Comparison of ENCODE assay signal across 9 cellular contexts in the genomic region with DNA sequence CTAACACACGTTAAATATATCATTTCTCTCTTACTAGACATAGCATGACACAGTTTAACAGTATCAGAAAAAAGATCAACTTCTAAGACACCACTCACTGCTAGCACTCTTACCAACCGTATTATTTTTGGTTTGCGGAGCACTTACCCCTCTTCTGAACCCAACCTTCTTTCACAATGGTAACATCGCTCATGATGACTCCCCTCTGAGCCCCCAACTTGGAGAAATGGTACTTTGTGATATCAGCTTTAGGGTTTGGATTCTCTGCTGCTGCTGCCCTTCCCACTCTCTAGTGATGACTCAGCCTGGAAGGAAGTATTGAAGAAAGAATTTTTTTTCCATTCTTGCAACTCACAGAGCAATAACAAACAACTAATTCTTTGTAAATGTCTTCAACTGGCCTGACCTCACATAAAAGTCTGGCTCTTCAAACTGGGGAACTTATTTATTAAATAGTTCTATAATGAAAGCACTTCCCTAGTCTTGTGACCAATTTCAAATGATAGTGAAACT. TPM values are rescaled to one million over a fixed set of nuclear protein-coding genes. Genes with fewer than 3 reads are reported as not detected.
DNase-seq lines count a peak whose midpoint lies in the region; ATAC-seq, FAIRE-seq and TF ChIP-seq lines count a peak whose summit lies in the region.
"Had no signal": no experiment of that assay in that cellular context is flagged by ENCODE, and none has a peak within 500 bp of the region (broad histone marks: within the 10 kb centered on the region; RNA-seq: fewer than 3 reads in every experiment).

No MANE protein-coding gene starts in this region.

- H3K27ac Mint-ChIP-seq in CD14-positive monocyte, result peak overlapping the region in 5 of 7 donors; percentile 15 to 90 (median 44)
- peak overlapping the region; percentile 69 for H3K27ac Mint-ChIP-seq in dendritic cell treated with granulocyte-macrophage colony-stimulating factor and Interleukin-4, amounts not matched to agents 40 ng/mL and 50 ng/mL, for 4 days
- peak overlapping the region; percentile 71 to 88 (median 82) for H3K27ac Mint-ChIP-seq in naive thymus-derived CD8-positive, alpha-beta T cell

- peaks cover 0 to 1% of the 10 kb centered on the region in 2 donors for H3K36me3 Mint-ChIP-seq in CD14-positive monocyte
- H3K36me3 Mint-ChIP-seq in dendritic cell treated with granulocyte-macrophage colony-stimulating factor and Interleukin-4, amounts not matched to agents 40 ng/mL and 50 ng/mL, for 4 days (ENCODE audit: low read depth), result no peaks in the 10 kb centered on the region
- peaks cover 0 to 6% (median 0%) of the 10 kb centered on the region in 3 donors for H3K36me3 Mint-ChIP-seq in naive thymus-derived CD8-positive, alpha-beta T cell

- TF ChIP-seq CTCF in CD14-positive monocyte (IDR thresholded peaks at IDR 0.05), result no peak

- peaks cover 0 to 2% (median 0%) of the 10 kb centered on the region in 7 donors for H3K9me3 Mint-ChIP-seq in CD14-positive monocyte
- no peaks in the 10 kb centered on the region for H3K9me3 Mint-ChIP-seq in dendritic cell treated with granulocyte-macrophage colony-stimulating factor and Interleukin-4, amounts not matched to agents 40 ng/mL and 50 ng/mL, for 4 days
- peaks cover 0 to 1% (median 0%) of the 10 kb centered on the region in 9 donors for H3K9me3 Mint-ChIP-seq in naive thymus-derived CD8-positive, alpha-beta T cell

- peak in 1 of 2 donors; percentile 47 for ATAC-seq in naive thymus-derived CD8-positive, alpha-beta T cell
- ATAC-seq in HG03175 (IDR thresholded peaks at IDR 0.05; ENCODE audit: unreplicated experiment), result no peak

- FAIRE-seq in GM12892 (lab: Jason Lieb, UNC), result no peak
- FAIRE-seq: GM18507 had no signal

- POLR2A ChIA-PET in naive thymus-derived CD8-positive, alpha-beta T cell (lab: Charles Lee), result no interaction called here

- DNase-seq in CD14-positive monocyte (ENCODE audit: low spot score) (no peak), RKO (ENCODE audit: low spot score) (peak; percentile 28), GM12892 (ENCODE audit: insufficient read length) (no peak), NCI-H345 (lab: John Stamatoyannopoulos, UW) (no peak), NCI-H2171 (lab: John Stamatoyannopoulos, UW) (no peak)
- DNase-seq in naive thymus-derived CD8-positive, alpha-beta T cell, result peak in 1 of 10 donors; percentile 4

- peaks cover 11% of the 10 kb centered on the region for H3K4me1 Mint-ChIP-seq in CD14-positive monocyte
- peaks cover 9% of the 10 kb centered on the region for H3K4me1 Mint-ChIP-seq in dendritic cell treated with granulocyte-macrophage colony-stimulating factor and Interleukin-4, amounts not matched to agents 40 ng/mL and 50 ng/mL, for 4 days (ENCODE audit: low read depth)
- peaks cover 10 to 72% (median 44%) of the 10 kb centered on the region in 4 donors for H3K4me1 Mint-ChIP-seq in naive thymus-derived CD8-positive, alpha-beta T cell

- intact Hi-C loops in CD14-positive monocyte (cut with micrococcal nuclease), result no loop called here
- intact Hi-C loops in dendritic cell treated with granulocyte-macrophage colony-stimulating factor and Interleukin-4, amounts not matched to agents 40 ng/mL and 50 ng/mL, for 4 days (cut with micrococcal nuclease), result loop anchor here (10.0 kb wide), 1 partner anchor 432 kb away; no protein-coding TSS in a partner anchor

- peaks cover 2 to 7% (median 2%) of the 10 kb centered on the region in 3 donors for H3K27me3 Mint-ChIP-seq in CD14-positive monocyte (ENCODE audit: low read depth in 3 of 3)
- H3K27me3 Mint-ChIP-seq in dendritic cell treated with granulocyte-macrophage colony-stimulating factor and Interleukin-4, amounts not matched to agents 40 ng/mL and 50 ng/mL, for 4 days, result peaks cover 2% of the 10 kb centered on the region
- H3K27me3 Mint-ChIP-seq in naive thymus-derived CD8-positive, alpha-beta T cell, result no peaks in the 10 kb centered on the region

- no peak for TF ChIP-seq POLR2A in GM12892 (IDR thresholded peaks at IDR 0.05; ENCODE audit: low read depth, low read length)

- no peak overlapping the region for H3K4me3 Mint-ChIP-seq in CD14-positive monocyte
- H3K4me3 Mint-ChIP-seq in dendritic cell treated with granulocyte-macrophage colony-stimulating factor and Interleukin-4, amounts not matched to agents 40 ng/mL and 50 ng/mL, for 4 days, result no peak overlapping the region
- peak overlapping the region in 9 of 10 donors; percentile 12 to 79 (median 52) for H3K4me3 Mint-ChIP-seq in naive thymus-derived CD8-positive, alpha-beta T cell

RNA-seq across cellular contexts. Expression of a gene that starts 7.0 kb away (rescaled TPM):
- 1 to 10 TPM in 1 of 2 donors, under 1 TPM in 1; 0.81 to 1.4 TPM for polyA plus RNA-seq in CD14-positive monocyte
- total RNA-seq in naive thymus-derived CD8-positive, alpha-beta T cell, result 10 to 100 TPM; 79.0 to 86.5 TPM
- 1 to 10 TPM; 1.7 to 4.6 (median 2.8) TPM for polyA plus RNA-seq in naive thymus-derived CD8-positive, alpha-beta T cell
- polyA plus RNA-seq in GM12892 (2012; ENCODE audit: missing spikeins), result 5.0 TPM

Comparison
In these comparisons a context has a peak if more than half of its experiments do, and no peak if none do; other contexts are left out.
1. H3K4me3 Mint-ChIP-seq: peak in naive thymus-derived CD8-positive, alpha-beta T cell (9 of 10); none in CD14-positive monocyte (0 of 2) and dendritic cell treated with granulocyte-macrophage colony-stimulating factor and Interleukin-4, amounts not matched to agents 40 ng/mL and 50 ng/mL, for 4 days (single experiment).
2. Peak in every context shown above with its lines, with median percentiles within 50 percentile points of each other: H3K27ac Mint-ChIP-seq.